ENCODE assay signal across 31 cellular contexts in the genomic region with DNA sequence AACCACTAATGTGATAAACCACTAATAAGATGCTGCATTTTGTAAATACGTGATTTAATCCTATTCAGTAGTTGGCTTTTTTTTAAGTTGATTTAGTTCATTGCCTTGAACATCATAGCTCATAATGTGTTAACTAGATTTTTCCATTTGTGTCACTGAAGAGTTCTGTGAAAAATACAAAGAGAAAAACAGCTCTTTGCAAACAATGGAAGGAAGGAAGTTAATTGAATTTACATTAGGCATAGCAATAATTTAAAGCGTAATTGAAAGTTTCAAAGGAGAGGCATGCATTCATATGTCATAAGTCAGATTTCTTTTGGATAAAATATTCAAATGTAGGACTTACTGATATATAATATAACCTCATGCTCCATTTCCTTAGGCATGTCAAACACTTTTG.
"Had no signal": no experiment of that assay in that cellular context is flagged by ENCODE, and none has a peak within 500 bp of the region (broad histone marks: within the 10 kb centered on the region; RNA-seq: fewer than 3 reads in every experiment).

No MANE protein-coding gene starts in this region.

- H3K9me3 ChIP-seq: adrenal gland, ascending aorta had no signal

- H3K27me3 ChIP-seq: adrenal gland, ascending aorta, cardiac muscle cell had no signal

- H3K36me3 ChIP-seq: adrenal gland, cardiac muscle cell had no signal

- FAIRE-seq: bronchial epithelial cell, TTC549 had no signal

- DNase-seq: activated B cell treated with CpG ODN at 0.5 μM for 24 hours; activated CD4-positive, alpha-beta memory T cell treated with anti-CD3 and anti-CD28 coated beads for 36 hours; activated CD4-positive, alpha-beta T cell treated with anti-CD3 and anti-CD28 coated beads for 4 hours; activated CD4-positive, alpha-beta T cell treated with anti-CD3 and anti-CD28 coated beads, Interleukin-2, amount 10 ng/mL, durations not matched to agents 24 days and 14 days; activated CD4-positive, alpha-beta T cell treated with anti-CD3 and anti-CD28 coated beads, Interleukin-2, amount 50 U/mL, for 1 hour; activated CD4-positive, alpha-beta T cell treated with anti-CD3 and anti-CD28 coated beads, Interleukin-2, amount 50 U/mL, for 4 hours; activated CD4-positive, CD25-positive, alpha-beta regulatory T cell treated with anti-CD3 and anti-CD28 coated beads, Interleukin-2, amount 50 U/mL, for 72 hours; activated CD8-positive, alpha-beta memory T cell treated with anti-CD3 and anti-CD28 coated beads, Interleukin-2, amount 50 U/mL, for 4 hours; activated CD8-positive, alpha-beta T cell treated with anti-CD3 and anti-CD28 coated beads for 36 hours; activated effector memory CD4-positive, alpha-beta T cell treated with anti-CD3 and anti-CD28 coated beads, Interleukin-2, amount 50 U/mL, for 16 hours; activated gamma-delta T cell treated with Interleukin-2 at 50 U/mL for 16 hours; activated naive CD4-positive, alpha-beta T cell; activated naive CD4-positive, alpha-beta T cell treated with anti-CD3 and anti-CD28 coated beads for 36 hours; activated naive CD4-positive, alpha-beta T cell treated with anti-CD3 and anti-CD28 coated beads, Interleukin-2, amount 50 U/mL, for 16 hours; activated naive CD8-positive, alpha-beta T cell treated with anti-CD3 and anti-CD28 coated beads for 36 hours; activated T-cell treated with anti-CD3 and anti-CD28 coated beads for 4 hours; activated T-cell treated with anti-CD3 and anti-CD28 coated beads, Interleukin-2, amount 50 U/mL, for 1 hour; activated T-cell treated with anti-CD3 and anti-CD28 coated beads, Interleukin-2, amount 50 U/mL, for 4 hours; activated T-cell treated with anti-CD3 and anti-CD28 coated beads, Interleukin-2, amount 50 U/mL, for 72 hours; adrenal gland; amygdala; anterior cingulate cortex; caudate nucleus; T-helper 1 cell; T-helper 2 cell; T-helper 9 cell had no signal

- H3K27ac ChIP-seq: adrenal gland, ascending aorta, cardiac muscle cell, VCaP had no signal

- H3K4me3 ChIP-seq: adrenal gland, ascending aorta, cardiac muscle cell had no signal

- H3K4me1 ChIP-seq: adrenal gland, ascending aorta had no signal
